8 cellular contexts compared by ENCODE assay signal in genomic region chr2:112275887-112276773, GRCh38. TPM values are rescaled to one million over a fixed set of nuclear protein-coding genes. Genes with fewer than 3 reads are reported as not detected.
DNase-seq lines count a peak whose midpoint lies in the region; FAIRE-seq and TF ChIP-seq lines count a peak whose summit lies in the region.

No MANE protein-coding gene starts in this region.

- no peak overlapping the region for H2AK5ac ChIP-seq in H9 (ENCODE audit: insufficient read length, low read length)

- H3K18ac ChIP-seq in H9 (ENCODE audit: insufficient read length, low read depth, low read length), result peak overlapping the region; percentile 96

- H3K27ac ChIP-seq in H9 (ENCODE audit: insufficient read length, low read depth, low read length) (peak overlapping the region; percentile 81), SJSA1 (peak overlapping the region; percentile 100), neutrophil (peak overlapping the region; percentile 92), substantia nigra (ENCODE audit: low read depth, low read length, poor library complexity, severe bottlenecking) (peak overlapping the region; percentile 100)

- no peaks in the 10 kb centered on the region for H3K79me2 ChIP-seq in H9 (ENCODE audit: insufficient read depth, low read length)

- no peaks in the 10 kb centered on the region for H3K36me3 Mint-ChIP-seq in H9 (ENCODE audit: insufficient read depth in 1 of 3, low read depth in 3 of 3)

- no peak for FAIRE-seq in frontal cortex (lab: Jason Lieb, UNC)

- no peaks in the 10 kb centered on the region for H3K79me1 ChIP-seq in H9 (ENCODE audit: insufficient read depth, low read depth, low read length, poor library complexity, severe bottlenecking)

- H3K4me1 ChIP-seq in ES-I3 (ENCODE audit: insufficient read depth, low read length), result peaks cover 22% of the 10 kb centered on the region; the same call in 1 of the 2 replicates
- no peaks in the 10 kb centered on the region for H3K4me1 ChIP-seq in H9 (ENCODE audit: insufficient read depth, low read length)
- no peaks in the 10 kb centered on the region; the same call in 1 of the 2 replicates for H3K4me1 ChIP-seq in SJSA1 (replicated peaks)
- peaks cover 8 to 13% of the 10 kb centered on the region in 2 experiments for H3K4me1 ChIP-seq in neutrophil (ENCODE audit: control insufficient read depth in 1 of 2, insufficient read depth in 1 of 2, low read depth in 1 of 2, low read length in 1 of 2)

- peak overlapping the region; percentile 88 for H3K4me3 ChIP-seq in SJSA1
- peak overlapping the region; percentile 82 to 97 for H3K4me3 ChIP-seq in neutrophil (ENCODE audit: low read depth in 1 of 2, low read length in 1 of 2)

- TF ChIP-seq CTCF in H9 (conservative IDR thresholded peaks at IDR 0.05) (no peak), neutrophil (IDR thresholded peaks at IDR 0.05) (no peak)

- H4K20me1 ChIP-seq in H9 (ENCODE audit: control insufficient read depth, insufficient read depth, insufficient read length), result no peaks in the 10 kb centered on the region

- H4K8ac ChIP-seq in H9 (replicated peaks; ENCODE audit: insufficient read length, low read depth, low read length), result no peak overlapping the region

- peak overlapping the region; percentile 92; the same call in 1 of the 2 replicates for H3K4ac ChIP-seq in H9 (ENCODE audit: low read depth, low read length)

- H3K27me3 Mint-ChIP-seq in H9 (ENCODE audit: low read depth), result no peaks in the 10 kb centered on the region

- H2BK5ac ChIP-seq in H9 (ENCODE audit: insufficient read length, low read length), result peak overlapping the region; percentile 93

- peaks cover 13 to 15% of the 10 kb centered on the region in 2 experiments for H3K4me1 Mint-ChIP-seq in H9

- no peaks in the 10 kb centered on the region for H3K9me3 Mint-ChIP-seq in H9

- no peak overlapping the region for H2AFZ ChIP-seq in H9 (ENCODE audit: low read length)

- H3K23ac ChIP-seq in H9 (ENCODE audit: insufficient read length, low read depth, low read length), result no peak overlapping the region

- H2BK12ac ChIP-seq in H9 (ENCODE audit: insufficient read length, low read depth, low read length), result no peak overlapping the region

- DNase-seq in H9 (peak; percentile 82), M059J (ENCODE audit: low read depth) (peak; percentile 77), SJSA1 (ENCODE audit: low read depth in 1 of 2, low spot score in 2 of 2) (peak; percentile 79 to 85), frontal cortex (ENCODE audit: low spot score in 2 of 2) (peak; percentile 79 to 86), substantia nigra (lab: John Stamatoyannopoulos, UW) (peak; percentile 19 to 89 (median 74))
- DNase-seq in activated naive CD4-positive, alpha-beta T cell treated with Interleukin-2 at 50 U/mL for 16 hours, result peak; percentile 83

- H3K9me3 ChIP-seq in ES-I3 (ENCODE audit: control insufficient read depth, insufficient read depth, low read length) (no peaks in the 10 kb centered on the region), H9 (ENCODE audit: control insufficient read depth, low read depth, low read length) (no peaks in the 10 kb centered on the region), SJSA1 (replicated peaks) (no peaks in the 10 kb centered on the region), neutrophil (no peaks in the 10 kb centered on the region)

- H3K9ac ChIP-seq in ES-I3 (ENCODE audit: low read depth, low read length) (peak overlapping the region; percentile 98), H9 (ENCODE audit: extremely low read depth, insufficient read length, low read length) (peak overlapping the region; percentile 96)

- H3K36me3 ChIP-seq in ES-I3 (ENCODE audit: insufficient read depth, low read length) (no peaks in the 10 kb centered on the region), SJSA1 (peaks cover 5% of the 10 kb centered on the region), neutrophil (no peaks in the 10 kb centered on the region)

- no peak overlapping the region for H2BK20ac ChIP-seq in H9 (ENCODE audit: low read depth, low read length, poor library complexity, severe bottlenecking)

- H3K14ac ChIP-seq in H9 (ENCODE audit: insufficient read depth, low read length), result peak overlapping the region; percentile 98

- H2BK120ac ChIP-seq in H9 (ENCODE audit: low read depth, low read length, poor library complexity, severe bottlenecking), result peak overlapping the region; percentile 96

- WGBS in H9 (ENCODE audit: extremely low coverage, insufficient read length, low lambda C conversion rate), result no CpG with 5 or more reads among the region's 66 CpGs

- no peak overlapping the region for H2BK15ac ChIP-seq in H9 (ENCODE audit: low read depth, low read length)

- peak overlapping the region; percentile 64 for H3K56ac ChIP-seq in H9 (ENCODE audit: insufficient read length, low read depth, low read length)

- H4K91ac ChIP-seq in H9 (ENCODE audit: insufficient read length, low read depth, low read length), result peak overlapping the region; percentile 88

- peak overlapping the region; percentile 97 for H4K5ac ChIP-seq in H9 (ENCODE audit: insufficient read length, low read depth, low read length)

- peak overlapping the region; percentile 88 to 92 for H3K4me3 Mint-ChIP-seq in H9

- H3K27me3 ChIP-seq in H9 (ENCODE audit: insufficient read depth, low read length), result no peaks in the 10 kb centered on the region
- no peaks in the 10 kb centered on the region for H3K27me3 ChIP-seq in SJSA1 (replicated peaks)
- no peaks in the 10 kb centered on the region for H3K27me3 ChIP-seq in neutrophil

- H3K27ac Mint-ChIP-seq in H9, result peak overlapping the region; percentile 97 to 99 (median 98); a peak in 6 of 7 replicates

- H3K4me2 ChIP-seq in H9 (ENCODE audit: insufficient read depth, insufficient read length, low read length), result peak overlapping the region; percentile 63

- H3T11ph ChIP-seq in H9 (ENCODE audit: low read length), result no peak overlapping the region

- H3K23me2 ChIP-seq in H9 (ENCODE audit: insufficient read length, low read depth, low read length, poor library complexity, severe bottlenecking), result no peaks in the 10 kb centered on the region

RNA-seq across cellular contexts. Expression of gene ZC3H6, which starts 0.7 kb away (rescaled TPM):
- total RNA-seq in H9 (2021), result 3.5 and 4.8 TPM in 2 replicates
- total RNA-seq in M059J (2014; rRNA removed; shearing (Covaris generic)), result 2.0 and 3.5 TPM in 2 replicates
- 0.69 and 5.6 TPM in 2 replicates for total RNA-seq in SJSA1 (2014; rRNA removed; shearing (Covaris generic))
- total RNA-seq in frontal cortex, result 19.6 TPM

RNA-seq across cellular contexts. Expression of gene ZC3H8, which starts 21.3 kb away (rescaled TPM):
- total RNA-seq in H9 (2021) (6.9 TPM in 2 replicates), frontal cortex (19.6 TPM)
- total RNA-seq in M059J (2014; rRNA removed; shearing (Covaris generic)), result 1.6 and 5.2 TPM in 2 replicates
- total RNA-seq in SJSA1 (2014; rRNA removed; shearing (Covaris generic)), result 5.7 and 54.2 TPM in 2 replicates

Comparison
In these comparisons a context has a peak if more than half of its experiments do, and no peak if none do; other contexts are left out.
1. Peak in every context shown above with its lines: DNase-seq, H3K4me3 ChIP-seq and H3K27ac ChIP-seq.